ENCODE assay signal across 8 cellular contexts in the genomic region with DNA sequence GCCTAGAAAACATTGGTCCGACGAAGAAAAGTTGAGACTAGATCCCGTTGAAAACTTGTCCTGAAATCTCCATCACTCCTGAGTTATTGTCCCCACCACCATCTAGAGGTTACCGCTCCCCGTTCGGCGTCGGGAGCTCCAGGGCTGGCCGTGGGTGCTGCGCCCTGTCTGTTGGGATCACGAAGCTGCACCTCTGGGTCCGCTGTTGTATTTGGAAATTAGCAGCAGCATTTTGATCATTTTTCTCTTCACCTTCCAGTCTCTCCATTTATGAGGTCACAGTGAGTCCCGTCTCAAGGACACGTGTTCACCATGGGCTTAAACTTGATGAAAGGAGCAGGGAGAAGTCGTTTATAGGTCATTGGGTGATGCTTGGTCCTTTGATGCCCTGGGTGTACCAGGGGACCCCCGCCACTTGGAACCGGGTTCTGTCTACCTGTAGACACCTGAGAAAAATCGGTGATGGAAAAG.
A peak's percentile ranks its signal among the peaks of the same experiment; 100 is the strongest.
DNase-seq lines count a peak whose midpoint lies in the region; ATAC-seq lines count a peak whose summit lies in the region.

No MANE protein-coding gene starts in this region.

- H3K27me3 Mint-ChIP-seq in effector memory CD8-positive, alpha-beta T cell: no peaks in the 10 kb centered on the region

- H3K4me1 Mint-ChIP-seq in effector memory CD8-positive, alpha-beta T cell (ENCODE audit: low read depth in 2 of 2): peaks cover 48 to 50% of the 10 kb centered on the region in 2 donors

- no peaks in the 10 kb centered on the region for H3K27me3 ChIP-seq in NT2/D1 (ENCODE audit: insufficient read depth, insufficient read length)
- no peaks in the 10 kb centered on the region for H3K27me3 ChIP-seq in neuron (ENCODE audit: insufficient read depth, low read length)

- H3K9ac ChIP-seq in NT2/D1 (ENCODE audit: insufficient read length, low read depth): peak overlapping the region; percentile 89

- peak overlapping the region; percentile 95 to 96 for H3K4me3 Mint-ChIP-seq in effector memory CD8-positive, alpha-beta T cell

- no peak overlapping the region for H2AFZ ChIP-seq in neuron (ENCODE audit: low read depth, low read length)

- H3K36me3 ChIP-seq in NT2/D1 (ENCODE audit: insufficient read depth, insufficient read length, low read length): peaks cover 51% of the 10 kb centered on the region
- H3K36me3 ChIP-seq in neuron (ENCODE audit: insufficient read depth, low read length): peaks cover 36% of the 10 kb centered on the region

- DNase-seq in D341Med (ENCODE audit: low spot score) (peak; percentile 42), NT2/D1 (ENCODE audit: low read depth, low spot score) (no peak), NCI-H2227 (lab: John Stamatoyannopoulos, UW; ENCODE audit: unreplicated experiment) (no peak), NCI-H2029 (lab: John Stamatoyannopoulos, UW) (no peak)
- DNase-seq in effector memory CD8-positive, alpha-beta T cell: no peak

- peak overlapping the region; percentile 98 to 99 for H3K27ac Mint-ChIP-seq in effector memory CD8-positive, alpha-beta T cell

- H3K4me3 ChIP-seq in NT2/D1 (ENCODE audit: insufficient read length, low read depth) (peak overlapping the region; percentile 90), neuron (ENCODE audit: low read length) (peak overlapping the region; percentile 94)

- peaks cover 5% of the 10 kb centered on the region for H3K4me1 ChIP-seq in NT2/D1 (ENCODE audit: insufficient read depth, insufficient read length)
- H3K4me1 ChIP-seq in neuron (ENCODE audit: insufficient read depth, low read length): peaks cover 38% of the 10 kb centered on the region

- H3K9me3 Mint-ChIP-seq in effector memory CD8-positive, alpha-beta T cell: no peaks in the 10 kb centered on the region

- ATAC-seq in effector memory CD8-positive, alpha-beta T cell (replicated peaks): no peak
- no peak for ATAC-seq in GM18867 (IDR thresholded peaks at IDR 0.05; ENCODE audit: unreplicated experiment)
- no peak for ATAC-seq in GM21526 (IDR thresholded peaks at IDR 0.05; ENCODE audit: low FRiP score, unreplicated experiment)

- H3K9me3 ChIP-seq in NT2/D1 (ENCODE audit: insufficient read depth, low read length) (peaks cover 30% of the 10 kb centered on the region; the same call in 1 of the 2 replicates), neuron (ENCODE audit: low read length) (no peaks in the 10 kb centered on the region)

- peaks cover 57% of the 10 kb centered on the region for H3K36me3 Mint-ChIP-seq in effector memory CD8-positive, alpha-beta T cell (ENCODE audit: insufficient read depth)
